Comparison of ENCODE assay signal across 12 cellular contexts in the genomic region with DNA sequence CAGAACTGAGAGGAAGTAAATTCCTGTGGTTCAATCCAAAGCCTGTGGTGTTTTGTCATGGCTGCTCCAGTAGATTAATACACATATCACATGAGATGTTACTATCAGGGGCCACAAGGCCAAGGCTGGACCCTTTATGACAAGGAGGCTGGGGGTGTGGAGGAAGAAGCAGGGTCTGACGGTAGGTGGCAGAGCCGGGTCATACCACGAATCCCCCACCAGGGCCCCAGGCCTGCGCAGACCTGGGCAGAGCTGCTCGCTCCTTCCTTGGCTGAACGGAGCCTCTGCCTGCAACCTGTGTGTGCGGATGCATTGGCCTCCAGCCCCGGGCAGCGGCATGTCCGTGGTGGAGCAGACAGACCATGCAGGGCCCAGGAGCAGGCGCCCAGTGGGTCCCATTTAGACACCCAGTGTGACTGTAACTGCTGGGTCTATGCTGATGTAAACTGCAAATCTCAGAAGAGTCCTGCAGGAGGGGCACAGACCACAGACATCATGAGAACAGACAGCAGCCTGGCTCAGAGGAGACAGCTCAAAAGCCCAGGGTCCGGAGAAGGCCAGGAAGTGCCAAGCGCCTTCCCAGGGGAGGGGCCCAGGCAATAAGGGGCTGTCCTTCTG.
DNase-seq lines count a peak whose midpoint lies in the region; ATAC-seq and TF ChIP-seq lines count a peak whose summit lies in the region.
"Had no signal": no experiment of that assay in that cellular context is flagged by ENCODE, and none has a peak within 500 bp of the region (broad histone marks: within the 10 kb centered on the region; RNA-seq: fewer than 3 reads in every experiment).

No MANE protein-coding gene starts in this region.

- ATAC-seq in GM23338 = peak; percentile 2; the same call in 1 of the 3 replicates
- ATAC-seq in foreskin keratinocyte = no peak
- ATAC-seq in GM18907 (IDR thresholded peaks at IDR 0.05; ENCODE audit: unreplicated experiment) = no peak
- ATAC-seq: activated naive CD8-positive, alpha-beta T cell treated with anti-CD3 and anti-CD28 coated beads, Interleukin-2, amount 50 U/mL, for 24 hours; heart left ventricle had no signal

- no peak overlapping the region for H3K27ac Mint-ChIP-seq in GM23338
- H3K27ac Mint-ChIP-seq: activated naive CD8-positive, alpha-beta T cell treated with anti-CD3 and anti-CD28 coated beads, Interleukin-2, amount 50 U/mL, for 24 hours; memory B cell had no signal

- H3K9me3 Mint-ChIP-seq in GM23338 = no peaks in the 10 kb centered on the region
- H3K9me3 Mint-ChIP-seq: activated naive CD8-positive, alpha-beta T cell treated with anti-CD3 and anti-CD28 coated beads, Interleukin-2, amount 50 U/mL, for 24 hours; memory B cell had no signal

- H3K4me1 Mint-ChIP-seq in GM23338 = peaks cover 25% of the 10 kb centered on the region
- H3K4me1 Mint-ChIP-seq: memory B cell had no signal

- H3K9me2 ChIP-seq in GM23338 (ENCODE audit: insufficient read depth) = no peaks in the 10 kb centered on the region

- H3K36me3 Mint-ChIP-seq in GM23338 (ENCODE audit: low read depth) = peaks cover 3% of the 10 kb centered on the region; the same call in 1 of the 3 replicates
- H3K36me3 Mint-ChIP-seq: memory B cell had no signal

- peak; percentile 40 for DNase-seq in GM23338 (ENCODE audit: low spot score)
- peak; percentile 82 for DNase-seq in RPMI7951 (ENCODE audit: low read depth)
- no peak for DNase-seq in foreskin keratinocyte
- peak; percentile 42 for DNase-seq in retina
- no peak for DNase-seq in HuH-7 (ENCODE audit: low spot score)
- no peak for DNase-seq in amniotic stem cell (lab: John Stamatoyannopoulos, UW)
- DNase-seq: activated naive CD8-positive, alpha-beta T cell treated with anti-CD3 and anti-CD28 coated beads, Interleukin-2, amount 50 U/mL, for 24 hours; effector memory CD4-positive, alpha-beta T cell; NCI-H2029 had no signal

- H4K20me1 ChIP-seq in GM23338 (replicated peaks; ENCODE audit: insufficient read depth) = no peaks in the 10 kb centered on the region; the same call in 1 of the 2 replicates

- H3K27ac ChIP-seq in GM23338 (ENCODE audit: low read depth) = no peak overlapping the region
- no peak overlapping the region for H3K27ac ChIP-seq in foreskin keratinocyte

- H3K27me3 ChIP-seq in GM23338 (ENCODE audit: insufficient read depth) (no peaks in the 10 kb centered on the region), foreskin keratinocyte (peaks cover 16% of the 10 kb centered on the region)

- peaks cover 6% of the 10 kb centered on the region for H3K27me3 Mint-ChIP-seq in GM23338 (ENCODE audit: insufficient read depth, low read depth, poor library complexity)

- no peak overlapping the region for H3K4me2 ChIP-seq in GM23338

- TF ChIP-seq CTCF in GM23338 (conservative IDR thresholded peaks at IDR 0.05; ENCODE audit: low read depth in 2 of 2) (peak in 1 of 2 experiments; percentile 18; a peak in 1 of 4 replicates), foreskin keratinocyte (conservative IDR thresholded peaks at IDR 0.05) (peak; percentile 31)

- H3K79me2 ChIP-seq in GM23338 (replicated peaks; ENCODE audit: insufficient read depth) = no peaks in the 10 kb centered on the region

- no peak overlapping the region for H2AFZ ChIP-seq in GM23338

- no peaks in the 10 kb centered on the region for H3K36me3 ChIP-seq in GM23338 (ENCODE audit: insufficient read depth)
- H3K36me3 ChIP-seq: heart left ventricle had no signal

- no peaks in the 10 kb centered on the region; the same call in 1 of the 2 replicates for H3F3A ChIP-seq in GM23338 (replicated peaks; ENCODE audit: low read depth)

- H3K4me3 Mint-ChIP-seq in GM23338 = no peak overlapping the region
- H3K4me3 Mint-ChIP-seq: activated naive CD8-positive, alpha-beta T cell treated with anti-CD3 and anti-CD28 coated beads, Interleukin-2, amount 50 U/mL, for 24 hours; memory B cell had no signal

- no peak overlapping the region for H3K4me3 ChIP-seq in GM23338
- H3K4me3 ChIP-seq: heart left ventricle had no signal

- H3K4me1 ChIP-seq in GM23338 (ENCODE audit: insufficient read depth) (0 out of 2 replicates have a peak, but pooled peaks cover 10% of the 10 kb centered on the region), foreskin keratinocyte (peaks cover 6% of the 10 kb centered on the region)

TF ChIP-seq in GM23338, 12 proteins besides CTCF, POLR2A, EP300 and RAD21 (continues in another document):
- TF ChIP-seq CREB1 (CRISPR knock-in tag; IDR thresholded peaks at IDR 0.05; ENCODE audit: low read depth) (no peak), EZH2phosphoT487 (IDR thresholded peaks at IDR 0.05; ENCODE audit: unreplicated experiment) (no peak), STAT1 (IDR thresholded peaks at IDR 0.05; ENCODE audit: unreplicated experiment) (no peak), ZNF331 (CRISPR knock-in tag; IDR thresholded peaks at IDR 0.05; ENCODE audit: low read depth) (no peak), EZH2 (IDR thresholded peaks at IDR 0.05; ENCODE audit: low read depth, unreplicated experiment) (no peak), ZNF462 (CRISPR knock-in tag; IDR thresholded peaks at IDR 0.05) (no peak), ETS1 (IDR thresholded peaks at IDR 0.05) (no peak)

Comparison
In these comparisons a context has a peak if more than half of its experiments do, and no peak if none do; other contexts are left out.
1. DNase-seq: peak in GM23338 (single experiment), RPMI7951 (single experiment) and retina (single experiment); none in foreskin keratinocyte (0 of 2), HuH-7 (single experiment) and amniotic stem cell (single experiment).